Comparison of ENCODE assay signal across 15 cellular contexts in the genomic region with DNA sequence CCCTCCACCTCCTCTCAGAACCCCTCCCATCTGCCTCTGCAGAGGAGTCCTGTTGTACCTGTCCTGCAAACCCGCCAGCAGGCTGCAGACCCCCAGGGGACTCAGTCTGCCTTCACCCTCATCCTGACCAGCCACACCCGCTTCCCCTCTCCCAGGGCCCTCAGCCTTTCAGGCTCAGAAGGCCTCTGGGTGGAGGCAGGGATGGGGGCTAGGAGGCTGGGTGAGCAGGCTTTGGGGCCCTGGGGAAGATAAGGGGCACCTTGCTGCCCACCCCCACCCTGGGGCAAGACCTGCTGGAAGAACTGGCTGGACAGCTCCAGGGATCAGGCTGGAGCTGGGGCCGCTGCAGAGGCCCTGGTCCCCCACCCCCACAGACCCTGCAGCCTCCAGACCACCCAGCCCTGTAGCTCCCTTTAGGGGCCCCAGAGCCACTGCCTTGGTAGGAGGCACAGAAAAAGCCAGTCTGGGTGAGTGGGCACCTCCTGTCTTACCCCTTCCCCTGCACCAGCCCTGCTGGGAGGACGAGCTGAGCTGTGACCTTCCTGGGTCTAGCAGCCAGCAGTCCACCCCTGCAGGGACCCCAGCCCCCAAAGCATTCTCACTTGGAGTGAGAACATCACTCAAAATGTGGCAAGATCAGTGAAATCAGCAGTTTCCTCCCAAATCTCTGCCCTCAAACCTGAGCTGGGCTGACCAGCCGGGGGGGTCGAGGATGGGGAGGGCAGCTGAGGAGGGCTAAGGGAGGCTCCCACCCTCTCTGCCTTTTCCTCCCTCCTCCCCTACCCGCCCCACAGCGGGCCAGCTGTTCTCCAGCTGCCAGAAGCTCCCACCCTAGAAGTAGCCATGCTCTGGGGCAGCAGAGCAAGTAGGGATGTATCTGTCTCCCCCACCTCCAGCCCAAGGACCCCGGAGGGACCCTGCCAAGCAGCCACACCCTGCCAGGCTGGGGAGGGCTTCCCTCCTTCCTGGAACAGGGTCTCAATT. TPM values are rescaled to one million over a fixed set of nuclear protein-coding genes. Genes with fewer than 3 reads are reported as not detected.
DNase-seq lines count a peak whose midpoint lies in the region; ATAC-seq and TF ChIP-seq lines count a peak whose summit lies in the region.
"Had no signal": no experiment of that assay in that cellular context is flagged by ENCODE, and none has a peak within 500 bp of the region (broad histone marks: within the 10 kb centered on the region; RNA-seq: fewer than 3 reads in every experiment).

No MANE protein-coding gene starts in this region.

- H3K9me3 Mint-ChIP-seq in GM23338, result no peaks in the 10 kb centered on the region
- H3K9me3 Mint-ChIP-seq: CD8-positive, alpha-beta memory T cell; naive B cell had no signal

- peaks cover 77% of the 10 kb centered on the region for H3K79me2 ChIP-seq in GM23338 (replicated peaks; ENCODE audit: insufficient read depth)

- ATAC-seq in GM23338, result peak; percentile 4
- no peak for ATAC-seq in HG03432 (IDR thresholded peaks at IDR 0.05; ENCODE audit: unreplicated experiment)

- peaks cover 11% of the 10 kb centered on the region; the same call in 1 of the 2 replicates for H4K20me1 ChIP-seq in GM23338 (replicated peaks; ENCODE audit: insufficient read depth)

- peaks cover under 1% of the 10 kb centered on the region; the same call in 1 of the 3 replicates for H3K36me3 Mint-ChIP-seq in GM23338 (ENCODE audit: low read depth)
- H3K36me3 Mint-ChIP-seq: naive B cell had no signal

- H3K27ac Mint-ChIP-seq in GM23338, result peak overlapping the region; percentile 91; the same call in 1 of the 2 replicates

- H3K36me3 ChIP-seq in GM23338 (ENCODE audit: insufficient read depth) (no peaks in the 10 kb centered on the region), iPS-18a (ENCODE audit: control insufficient read depth, low read depth, low read length) (no peaks in the 10 kb centered on the region), sigmoid colon (no peaks in the 10 kb centered on the region), MG63 (no peaks in the 10 kb centered on the region)

- no peak for TF ChIP-seq CTCF in GM23338 (conservative IDR thresholded peaks at IDR 0.05; ENCODE audit: low read depth in 2 of 2)
- no peak for TF ChIP-seq CTCF in RWPE1 (conservative IDR thresholded peaks at IDR 0.05; ENCODE audit: low read depth)
- no peak for TF ChIP-seq CTCF in sigmoid colon (IDR thresholded peaks at IDR 0.05)

- H3K9me3 ChIP-seq in iPS-18a (ENCODE audit: control insufficient read depth, low read depth, low read length), result no peaks in the 10 kb centered on the region
- H3K9me3 ChIP-seq in sigmoid colon, result no peaks in the 10 kb centered on the region
- no peaks in the 10 kb centered on the region for H3K9me3 ChIP-seq in MG63

- no peak for TF ChIP-seq EP300 in sigmoid colon (IDR thresholded peaks at IDR 0.05)

- H3K27ac ChIP-seq in GM23338 (ENCODE audit: low read depth), result no peak overlapping the region
- H3K27ac ChIP-seq in RWPE1, result peak overlapping the region; percentile 99
- H3K27ac ChIP-seq in iPS-18a (ENCODE audit: low read length), result no peak overlapping the region
- H3K27ac ChIP-seq in sigmoid colon, result peak overlapping the region; percentile 100

- peak overlapping the region; percentile 71 for H3K4me3 Mint-ChIP-seq in GM23338
- H3K4me3 Mint-ChIP-seq: naive B cell had no signal

- peak overlapping the region; percentile 98 for H3K4me2 ChIP-seq in GM23338

- intact Hi-C loops in sigmoid colon (cut with DNase I), result loop anchor here (2.0 kb wide), 1 partner anchor 237 kb away; no protein-coding TSS in a partner anchor

- H3K4me1 Mint-ChIP-seq in GM23338, result peaks cover 73% of the 10 kb centered on the region

- no peak overlapping the region for H3K9ac ChIP-seq in iPS-18a (ENCODE audit: low read length)

- CTCF ChIA-PET in RWPE1 (lab: Yijun Ruan, JAX), result no interaction called here

- DNase-seq in GM23338 (ENCODE audit: low spot score), result no peak
- DNase-seq in RWPE1 (ENCODE audit: low spot score), result no peak
- no peak for DNase-seq in sigmoid colon
- DNase-seq in MG63, result no peak
- DNase-seq in activated CD4-positive, alpha-beta T cell treated with anti-CD3 and anti-CD28 coated beads for 48 hours, result no peak
- DNase-seq in medulla oblongata (ENCODE audit: extremely low spot score), result no peak
- DNase-seq: activated effector memory CD4-positive, alpha-beta T cell treated with anti-CD3 and anti-CD28 coated beads, Interleukin-2, amount 50 U/mL, for 16 hours; cortex of kidney; naive B cell; NCI-H510A had no signal

- WGBS in sigmoid colon, 2 donors, result 39 to 60% methylated on average over 9 of the region's 9 CpGs

- POLR2A ChIA-PET in RWPE1 (lab: Yijun Ruan, JAX; ENCODE audit: low non-redundant PET), result interaction anchor here (0.6 kb wide), 1 partner anchor 38 kb away, joined by 3 read pairs; no protein-coding TSS in a partner anchor

- H3K9me2 ChIP-seq in GM23338 (ENCODE audit: insufficient read depth), result no peaks in the 10 kb centered on the region

- H3K4me3 ChIP-seq in GM23338 (peak overlapping the region; percentile 40; the same call in 1 of the 2 replicates), iPS-18a (ENCODE audit: low read length) (peak overlapping the region; percentile 1), sigmoid colon (peak overlapping the region; percentile 9 to 99 (median 98)), MG63 (no peak overlapping the region)

- peaks cover 90% of the 10 kb centered on the region for H3K4me1 ChIP-seq in GM23338 (ENCODE audit: insufficient read depth)
- peaks cover 71% of the 10 kb centered on the region for H3K4me1 ChIP-seq in iPS-18a (ENCODE audit: control insufficient read depth, low read depth, low read length)
- H3K4me1 ChIP-seq in sigmoid colon, result peaks cover 0 to 91% (median 86%) of the 10 kb centered on the region in 4 donors

- no peak for TF ChIP-seq POLR2A in sigmoid colon (IDR thresholded peaks at IDR 0.05)

- peaks cover 41% of the 10 kb centered on the region for H3K27me3 Mint-ChIP-seq in GM23338 (ENCODE audit: insufficient read depth, low read depth, poor library complexity)
- H3K27me3 Mint-ChIP-seq: CD8-positive, alpha-beta memory T cell had no signal

- no peaks in the 10 kb centered on the region for H3K27me3 ChIP-seq in GM23338 (ENCODE audit: insufficient read depth)
- peaks cover 8% of the 10 kb centered on the region for H3K27me3 ChIP-seq in iPS-18a (ENCODE audit: control insufficient read depth, insufficient read depth, low read length)
- no peaks in the 10 kb centered on the region for H3K27me3 ChIP-seq in sigmoid colon
- H3K27me3 ChIP-seq in MG63, result no peaks in the 10 kb centered on the region

- peaks cover 20% of the 10 kb centered on the region for H3F3A ChIP-seq in GM23338 (replicated peaks; ENCODE audit: low read depth)

- no peak overlapping the region for H2AFZ ChIP-seq in GM23338

TF ChIP-seq in GM23338, 12 proteins besides CTCF, POLR2A, EP300 and RAD21:
- TF ChIP-seq POLR2AphosphoS5 (IDR thresholded peaks at IDR 0.05; ENCODE audit: low read depth) (no peak), REST (IDR thresholded peaks at IDR 0.05; ENCODE audit: unreplicated experiment) (peak; percentile 57)

RNA-seq across cellular contexts. Expression of gene TEAD3, which starts 5.0 kb away (rescaled TPM):
- total RNA-seq in GM23338 (2014; rRNA removed; shearing (Covaris generic)), result 26.5 and 26.7 TPM in 2 replicates
- polyA plus RNA-seq in GM23338 (2016; fragmentation: Nextera tagmentation; extraction: Ambion mirVana), result 15.0 and 15.6 TPM in 2 replicates
- total RNA-seq in sigmoid colon, result 10 to 100 TPM; 50.4 to 95.8 (median 74.8) TPM
- 10 to 100 TPM; 14.4 to 25.2 (median 14.6) TPM for polyA plus RNA-seq in sigmoid colon
- 7.5 and 9.2 TPM in 2 replicates for total RNA-seq in MG63 (2014; rRNA removed; shearing (Covaris generic); ENCODE audit: low replicate concordance)

RNA-seq across cellular contexts. Expression of gene TULP1, which starts 20.8 kb away (rescaled TPM):
- total RNA-seq in GM23338 (2014; rRNA removed; shearing (Covaris generic)), result 1.3 and 3.0 TPM in 2 replicates
- polyA plus RNA-seq in GM23338 (2016; fragmentation: Nextera tagmentation; extraction: Ambion mirVana) (3.8 and 7.1 TPM in 2 replicates), sigmoid colon (not detected)
- total RNA-seq in sigmoid colon, result not detected
- total RNA-seq in MG63 (2014; rRNA removed; shearing (Covaris generic); ENCODE audit: low replicate concordance), result not detected in 2 replicates
- total RNA-seq: CD8-positive, alpha-beta memory T cell; M059J; subcutaneous adipose tissue had no signal
- polyA plus RNA-seq: CD8-positive, alpha-beta memory T cell had no signal

RNA-seq across cellular contexts. Expression of gene RPL10A, which starts 23.6 kb away (rescaled TPM):
- 1,297 and 1,329 TPM in 2 replicates for total RNA-seq in GM23338 (2014; rRNA removed; shearing (Covaris generic))
- polyA plus RNA-seq in GM23338 (2016; fragmentation: Nextera tagmentation; extraction: Ambion mirVana) (686 and 730 TPM in 2 replicates), sigmoid colon (1,000 to 10,000 TPM; 1,931 to 3,217 (median 2,051) TPM)
- 1,000 to 10,000 TPM; 1,381 to 2,837 (median 2,184) TPM for total RNA-seq in sigmoid colon
- 1,962 and 2,782 TPM in 2 replicates for total RNA-seq in MG63 (2014; rRNA removed; shearing (Covaris generic); ENCODE audit: low replicate concordance)

RNA-seq across cellular contexts. Expression of gene FANCE, which starts 39.7 kb away (rescaled TPM):
- total RNA-seq in GM23338 (2014; rRNA removed; shearing (Covaris generic)), result 18.5 and 25.5 TPM in 2 replicates
- polyA plus RNA-seq in GM23338 (2016; fragmentation: Nextera tagmentation; extraction: Ambion mirVana) (5.4 and 6.5 TPM in 2 replicates), sigmoid colon (1 to 10 TPM; 2.4 to 5.2 (median 3.2) TPM)
- 1 to 10 TPM; 3.3 to 3.9 (median 3.7) TPM for total RNA-seq in sigmoid colon
- 20.1 and 28.0 TPM in 2 replicates for total RNA-seq in MG63 (2014; rRNA removed; shearing (Covaris generic); ENCODE audit: low replicate concordance)

Comparison
In these comparisons a context has a peak if more than half of its experiments do, and no peak if none do; other contexts are left out.
1. H3K27ac ChIP-seq: peak in RWPE1 (single experiment) and sigmoid colon (4 of 4); none in GM23338 (single experiment) and iPS-18a (single experiment).